8 cellular contexts compared by ENCODE assay signal in the genomic region with DNA sequence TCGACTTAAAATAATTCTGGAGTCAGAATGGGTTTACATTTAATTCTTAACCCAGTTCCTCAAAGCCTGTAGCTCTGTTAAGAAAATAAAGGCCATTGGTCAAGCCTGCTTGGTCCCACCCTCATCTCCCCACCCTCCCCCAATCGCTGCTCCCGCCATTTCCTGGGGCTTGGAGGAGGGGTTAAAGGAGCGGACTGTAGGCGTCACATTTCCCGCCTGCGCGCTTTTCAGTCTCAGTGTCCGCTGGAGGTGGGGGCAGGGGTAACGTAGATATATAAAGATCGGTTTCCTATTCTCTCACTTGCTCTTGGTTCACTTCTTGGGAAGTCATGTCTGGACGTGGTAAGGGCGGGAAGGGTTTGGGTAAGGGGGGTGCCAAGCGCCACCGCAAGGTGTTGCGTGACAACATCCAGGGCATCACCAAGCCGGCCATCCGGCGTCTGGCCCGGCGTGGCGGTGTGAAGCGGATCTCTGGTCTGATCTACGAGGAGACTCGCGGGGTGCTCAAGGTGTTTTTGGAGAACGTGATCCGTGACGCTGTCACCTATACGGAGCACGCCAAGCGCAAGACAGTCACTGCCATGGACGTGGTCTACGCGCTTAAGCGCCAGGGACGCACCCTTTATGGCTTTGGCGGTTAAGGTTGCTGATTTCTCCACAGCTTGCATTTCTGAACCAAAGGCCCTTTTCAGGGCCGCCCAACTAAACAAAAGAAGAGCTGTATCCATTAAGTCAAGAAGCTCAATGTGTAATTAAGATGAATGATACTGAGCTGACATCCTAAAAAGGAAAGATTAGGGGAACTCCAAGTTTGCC. TPM values are rescaled to one million over a fixed set of nuclear protein-coding genes. Genes with fewer than 3 reads are reported as not detected.
A peak's percentile ranks its signal among the peaks of the same experiment; 100 is the strongest.
DNase-seq lines count a peak whose midpoint lies in the region; ATAC-seq and TF ChIP-seq lines count a peak whose summit lies in the region.

No MANE protein-coding gene starts in this region.

- H3K4me1 Mint-ChIP-seq in activated naive CD4-positive, alpha-beta T cell treated with anti-CD3 and anti-CD28 coated beads, Interleukin-2, amount 50 U/mL, for 24 hours, result peaks cover 62% of the 10 kb centered on the region

- peak overlapping the region; percentile 98 for H3K27ac Mint-ChIP-seq in activated naive CD4-positive, alpha-beta T cell treated with anti-CD3 and anti-CD28 coated beads, Interleukin-2, amount 50 U/mL, for 24 hours

- intact Hi-C loops in tibial artery (cut with DNase I; ENCODE audit: low total_unique reads), result loop anchor here (10.0 kb wide), 1 partner anchor 1813 kb away; a partner anchor contains a TSS

- no peaks in the 10 kb centered on the region for H4K20me1 ChIP-seq in SK-N-SH (ENCODE audit: insufficient read depth)
- no peaks in the 10 kb centered on the region for H4K20me1 ChIP-seq in osteoblast (ENCODE audit: insufficient read depth, low read length)

- H3F3A ChIP-seq in SK-N-SH (replicated peaks; ENCODE audit: insufficient read depth), result peaks cover 41% of the 10 kb centered on the region

- no peaks in the 10 kb centered on the region for H3K36me3 Mint-ChIP-seq in activated naive CD4-positive, alpha-beta T cell treated with anti-CD3 and anti-CD28 coated beads, Interleukin-2, amount 50 U/mL, for 24 hours

- H3K4me1 ChIP-seq in SK-N-SH (ENCODE audit: control insufficient read depth in 1 of 2, insufficient read depth in 2 of 2, low read depth in 1 of 2, low read length in 1 of 2), result peaks cover 5 to 21% of the 10 kb centered on the region in 2 experiments; a peak in 3 of 4 replicates
- H3K4me1 ChIP-seq in osteoblast (ENCODE audit: insufficient read depth, low read length), result peaks cover 32% of the 10 kb centered on the region
- H3K4me1 ChIP-seq in tibial artery, result peaks cover 0 to 29% (median 5%) of the 10 kb centered on the region in 4 donors

- no peak for TF ChIP-seq CTCF in SK-N-SH (IDR thresholded peaks at IDR 0.05)
- no peak for TF ChIP-seq CTCF in osteoblast (IDR thresholded peaks at IDR 0.05; ENCODE audit: extremely low read depth, low read depth, low read length)
- TF ChIP-seq CTCF in tibial artery (IDR thresholded peaks at IDR 0.05), result peak; percentile 3 to 8

- ATAC-seq in HG02610 (IDR thresholded peaks at IDR 0.05; ENCODE audit: unreplicated experiment), result peak; percentile 52

- POLR2A ChIA-PET in SK-N-SH (lab: Yijun Ruan, JAX), result interaction anchor here (0.6 to 5.0 kb wide), 38 partner anchors 10 to 1871 kb away, joined by 3 to 114 read pairs (median 7); a partner anchor contains a TSS

- H2AFZ ChIP-seq in SK-N-SH (ENCODE audit: low read depth) (peak overlapping the region; percentile 74), osteoblast (ENCODE audit: low read length) (peak overlapping the region; percentile 82)

- 0 out of 4 replicates have a peak, but pooled peaks of 1 of the 2 experiments have one; percentile 29 for TF ChIP-seq EP300 in SK-N-SH (IDR thresholded peaks at IDR 0.05; ENCODE audit: borderline replicate concordance in 1 of 2, low read depth in 1 of 2, low read length in 1 of 2)

- H3K9me3 Mint-ChIP-seq in activated naive CD4-positive, alpha-beta T cell treated with anti-CD3 and anti-CD28 coated beads, Interleukin-2, amount 50 U/mL, for 24 hours, result no peaks in the 10 kb centered on the region

- H3K27me3 ChIP-seq in SK-N-SH (ENCODE audit: insufficient read depth), result no peaks in the 10 kb centered on the region
- no peaks in the 10 kb centered on the region for H3K27me3 ChIP-seq in osteoblast (ENCODE audit: insufficient read depth, low read length)
- H3K27me3 ChIP-seq in tibial artery, result no peaks in the 10 kb centered on the region

- H3K4me3 ChIP-seq in GM08714 (ENCODE audit: low read length) (peak overlapping the region; percentile 75), SK-N-SH (ENCODE audit: low read depth in 2 of 2, low read length in 1 of 2) (peak overlapping the region; percentile 78 to 84), osteoblast (ENCODE audit: insufficient read depth, low read length) (peak overlapping the region; percentile 79), tibial artery (peak overlapping the region; percentile 67 to 77)

- peak overlapping the region; percentile 90 for H3K9ac ChIP-seq in SK-N-SH

- no peaks in the 10 kb centered on the region for H3K9me2 ChIP-seq in SK-N-SH

- H3K79me2 ChIP-seq in SK-N-SH (ENCODE audit: insufficient read depth), result no peaks in the 10 kb centered on the region
- no peaks in the 10 kb centered on the region for H3K79me2 ChIP-seq in osteoblast (ENCODE audit: insufficient read depth, low read length)

- H3K9me3 ChIP-seq in SK-N-SH (no peaks in the 10 kb centered on the region), osteoblast (ENCODE audit: low read depth, low read length) (no peaks in the 10 kb centered on the region), tibial artery (no peaks in the 10 kb centered on the region)

- peak overlapping the region; percentile 96 for H3K4me2 ChIP-seq in SK-N-SH
- H3K4me2 ChIP-seq in osteoblast (ENCODE audit: insufficient read depth, low read length), result peak overlapping the region; percentile 93

- CTCF ChIA-PET in SK-N-SH (lab: Yijun Ruan, JAX), result interaction anchor here (1.0 to 3.7 kb wide), 3 partner anchors 10 to 29 kb away, joined by 4 to 28 read pairs (median 4); a partner anchor contains a TSS

- H3K36me3 ChIP-seq in SK-N-SH (replicated peaks in 1 of 2; ENCODE audit: control insufficient read depth in 1 of 2, insufficient read depth in 2 of 2, low read length in 1 of 2) (no peaks in the 10 kb centered on the region), osteoblast (ENCODE audit: insufficient read depth, low read length) (no peaks in the 10 kb centered on the region), tibial artery (no peaks in the 10 kb centered on the region)

- H3K27ac ChIP-seq in SK-N-SH (ENCODE audit: low read depth in 2 of 2, low read length in 1 of 2), result peak overlapping the region; percentile 93 to 99
- peak overlapping the region; percentile 97 for H3K27ac ChIP-seq in osteoblast (ENCODE audit: low read depth, low read length)
- H3K27ac ChIP-seq in tibial artery, result peak overlapping the region; percentile 93 to 97

- DNase-seq in NCI-H1092 treated with DMSO at 0.1 percent for 48 hours (lab: John Stamatoyannopoulos, UW) (peak; percentile 92), SK-N-SH (peak; percentile 88), glomerular visceral epithelial cell (ENCODE audit: extremely low spot score) (peak; percentile 96), osteoblast (ENCODE audit: insufficient read length, low spot score, missing footprints) (peak; percentile 88), tibial artery (peak; percentile 93 to 98)

- whole genome bisulfite sequencing in SK-N-SH (ENCODE audit: low lambda C conversion rate), result 1% methylated on average over 28 of the region's 39 CpGs

- peak overlapping the region; percentile 93 for H3K4me3 Mint-ChIP-seq in activated naive CD4-positive, alpha-beta T cell treated with anti-CD3 and anti-CD28 coated beads, Interleukin-2, amount 50 U/mL, for 24 hours

- no peak for TF ChIP-seq RAD21 in SK-N-SH (IDR thresholded peaks at IDR 0.05; ENCODE audit: low read length)

- no peaks in the 10 kb centered on the region for H3K27me3 Mint-ChIP-seq in activated naive CD4-positive, alpha-beta T cell treated with anti-CD3 and anti-CD28 coated beads, Interleukin-2, amount 50 U/mL, for 24 hours

TF ChIP-seq in SK-N-SH, 30 proteins besides CTCF, POLR2A, EP300 and RAD21 (continues in another document):
- TF ChIP-seq TEAD4 (IDR thresholded peaks at IDR 0.05; ENCODE audit: borderline replicate concordance, insufficient read depth) (0 out of 2 replicates have a peak, but pooled peaks have one; percentile 19), NRF1 (IDR thresholded peaks at IDR 0.05; ENCODE audit: low read depth, low read length) (no peak), JUND (IDR thresholded peaks at IDR 0.05) (no peak), RFX5 (IDR thresholded peaks at IDR 0.05; ENCODE audit: low read length) (peak; percentile 44; the same call in 1 of the 2 replicates), MEF2A (IDR thresholded peaks at IDR 0.05; ENCODE audit: borderline replicate concordance, low read depth) (no peak), SMC3 (IDR thresholded peaks at IDR 0.05; ENCODE audit: low read depth, low read length) (no peak), YY1 (IDR thresholded peaks at IDR 0.05; ENCODE audit: low read depth) (no peak), NFIC (IDR thresholded peaks at IDR 0.05; ENCODE audit: borderline replicate concordance) (no peak; the same call in 1 of the 2 replicates), MXI1 (IDR thresholded peaks at IDR 0.05; ENCODE audit: low read depth, low read length) (peak; percentile 74), RXRA (IDR thresholded peaks at IDR 0.05; ENCODE audit: borderline replicate concordance, low read depth) (no peak), SIN3A (IDR thresholded peaks at IDR 0.05; ENCODE audit: borderline replicate concordance, low read depth, low read length) (0 out of 2 replicates have a peak, but pooled peaks have one; percentile 86), POLR2AphosphoS5 (IDR thresholded peaks at IDR 0.05; ENCODE audit: low read depth, low read length) (peak; percentile 88)
- TF ChIP-seq, protein P1, sequence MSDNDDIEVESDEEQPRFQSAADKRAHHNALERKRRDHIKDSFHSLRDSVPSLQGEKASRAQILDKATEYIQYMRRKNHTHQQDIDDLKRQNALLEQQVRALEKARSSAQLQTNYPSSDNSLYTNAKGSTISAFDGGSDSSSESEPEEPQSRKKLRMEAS (IDR thresholded peaks at IDR 0.05; ENCODE audit: low read depth), result no peak; the same call in 1 of the 2 replicates
- TF ChIP-seq, protein P2, sequence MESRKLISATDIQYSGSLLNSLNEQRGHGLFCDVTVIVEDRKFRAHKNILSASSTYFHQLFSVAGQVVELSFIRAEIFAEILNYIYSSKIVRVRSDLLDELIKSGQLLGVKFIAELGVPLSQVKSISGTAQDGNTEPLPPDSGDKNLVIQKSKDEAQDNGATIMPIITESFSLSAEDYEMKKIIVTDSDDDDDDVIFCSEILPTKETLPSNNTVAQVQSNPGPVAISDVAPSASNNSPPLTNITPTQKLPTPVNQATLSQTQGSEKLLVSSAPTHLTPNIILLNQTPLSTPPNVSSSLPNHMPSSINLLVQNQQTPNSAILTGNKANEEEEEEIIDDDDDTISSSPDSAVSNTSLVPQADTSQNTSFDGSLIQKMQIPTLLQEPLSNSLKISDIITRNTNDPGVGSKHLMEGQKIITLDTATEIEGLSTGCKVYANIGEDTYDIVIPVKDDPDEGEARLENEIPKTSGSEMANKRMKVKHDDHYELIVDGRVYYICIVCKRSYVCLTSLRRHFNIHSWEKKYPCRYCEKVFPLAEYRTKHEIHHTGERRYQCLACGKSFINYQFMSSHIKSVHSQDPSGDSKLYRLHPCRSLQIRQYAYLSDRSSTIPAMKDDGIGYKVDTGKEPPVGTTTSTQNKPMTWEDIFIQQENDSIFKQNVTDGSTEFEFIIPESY (IDR thresholded peaks at IDR 0.05; ENCODE audit: borderline replicate concordance, low read depth), result peak; percentile 88; the same call in 1 of the 2 replicates

RNA-seq across cellular contexts. Expression of a gene that starts 59.0 kb away (rescaled TPM):
- 0.62 and 0.88 TPM in 2 replicates for polyA plus RNA-seq in SK-N-SH (2012; rRNA removed)
- polyA plus RNA-seq in SK-N-SH (2012; cell fraction: cytosol; rRNA removed), result 0.55 and 0.62 TPM in 2 replicates
- polyA plus RNA-seq in SK-N-SH (2012; cell fraction: nucleus; rRNA removed), result 1.6 and 2.5 TPM in 2 replicates
- 13.0 and 13.3 TPM in 2 replicates for total RNA-seq in osteoblast

Comparison
In these comparisons a context has a peak if more than half of its experiments do, and no peak if none do; other contexts are left out.
1. Peak in every context shown above with its lines: DNase-seq, ATAC-seq, H3K4me3 ChIP-seq and H3K27ac ChIP-seq.
2. CTCF ChIP-seq: peak in tibial artery (2 of 2); none in SK-N-SH (single experiment) and osteoblast (single experiment).